Comparison of ENCODE assay signal across 11 cellular contexts in genomic region chr16:74451951-74452758, GRCh38. TPM values are rescaled to one million over a fixed set of nuclear protein-coding genes. Genes with fewer than 3 reads are reported as not detected.
A peak's percentile ranks its signal among the peaks of the same experiment; 100 is the strongest.
DNase-seq lines count a peak whose midpoint lies in the region; ATAC-seq lines count a peak whose summit lies in the region.
"Had no signal": no experiment of that assay in that cellular context is flagged by ENCODE, and none has a peak within 500 bp of the region (broad histone marks: within the 10 kb centered on the region; RNA-seq: fewer than 3 reads in every experiment).

No MANE protein-coding gene starts in this region.

- H3K36me3 Mint-ChIP-seq in activated naive CD8-positive, alpha-beta T cell treated with anti-CD3 and anti-CD28 coated beads, Interleukin-2, amount 10 ng/mL, durations not matched to agents 7 days and 5 days = peaks cover 36% of the 10 kb centered on the region

- no peaks in the 10 kb centered on the region for H3K9me3 Mint-ChIP-seq in activated naive CD8-positive, alpha-beta T cell treated with anti-CD3 and anti-CD28 coated beads, Interleukin-2, amount 10 ng/mL, durations not matched to agents 7 days and 5 days

- DNase-seq in ELR (ENCODE audit: low read depth) (peak; percentile 20), epidermal melanocyte (ENCODE audit: insufficient read length, low spot score) (no peak), putamen (ENCODE audit: low spot score) (no peak)
- DNase-seq in activated naive CD8-positive, alpha-beta T cell treated with anti-CD3 and anti-CD28 coated beads, Interleukin-2, amount 10 ng/mL, durations not matched to agents 7 days and 5 days = no peak
- no peak for DNase-seq in stimulated activated CD8-positive, alpha-beta memory T cell treated with anti-CD3 and anti-CD28 coated beads, Interleukin-4, amount 100 ng/mL, for 48 hours
- DNase-seq in stimulated activated naive CD4-positive, alpha-beta T cell treated with Interleukin-2 at 50 U/mL for 16 hours (lab: John Stamatoyannopoulos, UW) = no peak
- DNase-seq: hippocampal formation, NCI-H524 treated with DMSO at 0.1 percent for 48 hours, occipital lobe had no signal

- peaks cover 24% of the 10 kb centered on the region for H3K4me1 Mint-ChIP-seq in activated naive CD8-positive, alpha-beta T cell treated with anti-CD3 and anti-CD28 coated beads, Interleukin-2, amount 10 ng/mL, durations not matched to agents 7 days and 5 days

- ATAC-seq in GM19395 (IDR thresholded peaks at IDR 0.05; ENCODE audit: unreplicated experiment) (peak; percentile 81), HG03025 (IDR thresholded peaks at IDR 0.05; ENCODE audit: low FRiP score, unreplicated experiment) (peak; percentile 63)
- no peak for ATAC-seq in activated naive CD8-positive, alpha-beta T cell treated with anti-CD3 and anti-CD28 coated beads, Interleukin-2, amount 10 ng/mL, durations not matched to agents 7 days and 5 days (ENCODE audit: low read depth)

- H3K4me3 Mint-ChIP-seq in activated naive CD8-positive, alpha-beta T cell treated with anti-CD3 and anti-CD28 coated beads, Interleukin-2, amount 10 ng/mL, durations not matched to agents 7 days and 5 days = no peak overlapping the region

- no peaks in the 10 kb centered on the region for H3K27me3 Mint-ChIP-seq in activated naive CD8-positive, alpha-beta T cell treated with anti-CD3 and anti-CD28 coated beads, Interleukin-2, amount 10 ng/mL, durations not matched to agents 7 days and 5 days

- peak overlapping the region; percentile 45 for H3K27ac Mint-ChIP-seq in activated naive CD8-positive, alpha-beta T cell treated with anti-CD3 and anti-CD28 coated beads, Interleukin-2, amount 10 ng/mL, durations not matched to agents 7 days and 5 days

- POLR2A ChIA-PET in activated naive CD8-positive, alpha-beta T cell treated with anti-CD3 and anti-CD28 coated beads, Interleukin-2, amount 10 ng/mL, durations not matched to agents 7 days and 5 days (lab: Charles Lee) = no interaction called here

RNA-seq across cellular contexts. Expression of gene CLEC18B, which starts 30.9 kb away (rescaled TPM):
- total RNA-seq in activated naive CD8-positive, alpha-beta T cell treated with anti-CD3 and anti-CD28 coated beads, Interleukin-2, amount 10 ng/mL, durations not matched to agents 7 days and 5 days = 1 to 10 TPM; 1.5 to 1.7 TPM
